In genomic region chr16:67024384-67024896, GRCh38 we compare ENCODE assay signal across 24 cellular contexts. TPM values are rescaled to one million over a fixed set of nuclear protein-coding genes. Genes with fewer than 3 reads are reported as not detected.
A peak's percentile ranks its signal among the peaks of the same experiment; 100 is the strongest.
DNase-seq lines count a peak whose midpoint lies in the region; ATAC-seq and TF ChIP-seq lines count a peak whose summit lies in the region.
"Had no signal": no experiment of that assay in that cellular context is flagged by ENCODE, and none has a peak within 500 bp of the region (broad histone marks: within the 10 kb centered on the region; RNA-seq: fewer than 3 reads in every experiment).

No MANE protein-coding gene starts in this region.

- H3K27me3 ChIP-seq in upper lobe of right lung = no peaks in the 10 kb centered on the region
- H3K27me3 ChIP-seq: ascending aorta, gastrocnemius medialis, right atrium auricular region had no signal

- H3K27me3 Mint-ChIP-seq in activated T-cell treated with anti-CD3 and anti-CD28 coated beads, Interleukin-2, amount 50 U/mL, for 24 hours = no peaks in the 10 kb centered on the region
- H3K27me3 Mint-ChIP-seq in mesothelial cell of epicardium (ENCODE audit: low read depth) = no peaks in the 10 kb centered on the region
- H3K27me3 Mint-ChIP-seq: CD4-positive, alpha-beta memory T cell had no signal

- no peaks in the 10 kb centered on the region for H3K9me3 ChIP-seq in upper lobe of right lung
- H3K9me3 ChIP-seq: ascending aorta, gastrocnemius medialis, right atrium auricular region had no signal

- no peaks in the 10 kb centered on the region for H3K9me3 Mint-ChIP-seq in activated T-cell treated with anti-CD3 and anti-CD28 coated beads, Interleukin-2, amount 50 U/mL, for 24 hours
- H3K9me3 Mint-ChIP-seq in mesothelial cell of epicardium = no peaks in the 10 kb centered on the region
- H3K9me3 Mint-ChIP-seq: CD4-positive, alpha-beta memory T cell had no signal

- peaks cover 18% of the 10 kb centered on the region for H3K4me1 Mint-ChIP-seq in activated T-cell treated with anti-CD3 and anti-CD28 coated beads, Interleukin-2, amount 50 U/mL, for 24 hours (ENCODE audit: low read depth)
- peaks cover 32% of the 10 kb centered on the region for H3K4me1 Mint-ChIP-seq in mesothelial cell of epicardium

- intact Hi-C loops in upper lobe of right lung (cut with DNase I) = no loop called here

- TF ChIP-seq CTCF in mesothelial cell of epicardium (IDR thresholded peaks at IDR 0.05; ENCODE audit: unreplicated experiment) (no peak), upper lobe of right lung (IDR thresholded peaks at IDR 0.05) (no peak), omental fat pad (IDR thresholded peaks at IDR 0.05) (no peak)

- DNase-seq in activated T-cell treated with anti-CD3 and anti-CD28 coated beads, Interleukin-2, amount 50 U/mL, for 24 hours = peak; percentile 3
- no peak for DNase-seq in activated T-cell treated with anti-CD3 and anti-CD28 coated beads for 4 hours
- no peak for DNase-seq in mesothelial cell of epicardium (ENCODE audit: low spot score in 2 of 2, unreplicated experiment in 2 of 2)
- DNase-seq in upper lobe of right lung = peak; percentile 11
- no peak for DNase-seq in NOMO-1 (lab: John Stamatoyannopoulos, UW; ENCODE audit: unreplicated experiment in 2 of 2)
- DNase-seq in omental fat pad (ENCODE audit: low spot score) = no peak
- DNase-seq: activated CD4-positive, alpha-beta T cell treated with anti-CD3 and anti-CD28 coated beads for 1 hour; activated naive CD4-positive, alpha-beta T cell treated with anti-CD3 and anti-CD28 coated beads, Interleukin-2, amount 50 U/mL, for 16 hours; CD4-positive, alpha-beta memory T cell; effector CD8-positive, alpha-beta T cell; gastrocnemius medialis; mammary epithelial cell; NCI-H1694; NCI-H345; NK-92 treated with Interleukin-12 subunit alpha and Interleukin-12 subunit beta, amount 100 ng/mL, for 24 hours; occipital lobe; stimulated activated CD4-positive, alpha-beta T cell treated with anti-CD3 and anti-CD28 coated beads, Interleukin-15, amount 100 ng/mL, for 24 hours; T1000 had no signal

- H3K4me1 ChIP-seq in upper lobe of right lung = no peaks in the 10 kb centered on the region

- no peak overlapping the region for H3K4me3 Mint-ChIP-seq in activated T-cell treated with anti-CD3 and anti-CD28 coated beads, Interleukin-2, amount 50 U/mL, for 24 hours
- H3K4me3 Mint-ChIP-seq in mesothelial cell of epicardium = no peak overlapping the region

- ATAC-seq in SK-N-SH treated with all-trans-retinoic acid at 6 μM for 48 hours (peak; percentile 53), upper lobe of right lung (no peak), HG02798 (IDR thresholded peaks at IDR 0.05; ENCODE audit: poor library complexity, unreplicated experiment) (no peak), omental fat pad (ENCODE audit: low FRiP score) (no peak)
- ATAC-seq: gastrocnemius medialis, K562 had no signal

- H3K4me3 ChIP-seq in upper lobe of right lung = no peak overlapping the region
- H3K4me3 ChIP-seq: ascending aorta, gastrocnemius medialis, K562, right atrium auricular region had no signal

- no peak overlapping the region for H3K27ac Mint-ChIP-seq in activated T-cell treated with anti-CD3 and anti-CD28 coated beads, Interleukin-2, amount 50 U/mL, for 24 hours
- peak overlapping the region; percentile 90 for H3K27ac Mint-ChIP-seq in mesothelial cell of epicardium

- no peaks in the 10 kb centered on the region for H3K36me3 ChIP-seq in upper lobe of right lung
- H3K36me3 ChIP-seq: ascending aorta, gastrocnemius medialis, right atrium auricular region had no signal

- no peak overlapping the region for H3K27ac ChIP-seq in upper lobe of right lung
- H3K27ac ChIP-seq: ascending aorta, gastrocnemius medialis, right atrium auricular region had no signal

- no peaks in the 10 kb centered on the region for H3K36me3 Mint-ChIP-seq in activated T-cell treated with anti-CD3 and anti-CD28 coated beads, Interleukin-2, amount 50 U/mL, for 24 hours (ENCODE audit: low read depth)
- no peaks in the 10 kb centered on the region for H3K36me3 Mint-ChIP-seq in mesothelial cell of epicardium

TF ChIP-seq in SK-N-SH treated with all-trans-retinoic acid at 6 μM for 48 hours, 23 proteins besides CTCF, POLR2A, EP300 and RAD21:
- TF ChIP-seq ZFP30 (CRISPR knock-in tag; IDR thresholded peaks at IDR 0.05) (no peak), TOX (CRISPR knock-in tag; IDR thresholded peaks at IDR 0.05; ENCODE audit: borderline replicate concordance) (no peak), CREB5 (CRISPR knock-in tag; IDR thresholded peaks at IDR 0.05; ENCODE audit: low read depth) (no peak), SNAI2 (CRISPR knock-in tag; IDR thresholded peaks at IDR 0.05) (no peak), GLIS3 (CRISPR knock-in tag; IDR thresholded peaks at IDR 0.05) (no peak), BACH2 (CRISPR knock-in tag; IDR thresholded peaks at IDR 0.05; ENCODE audit: borderline replicate concordance) (no peak)

RNA-seq across cellular contexts. Expression of gene CBFB, which starts 4.5 kb away (rescaled TPM):
- total RNA-seq in mesothelial cell of epicardium (69.3 to 82.6 TPM (median 74.6 TPM) in 3 replicates), upper lobe of right lung (63.0 TPM), omental fat pad (10 to 100 TPM; 30.3 to 77.6 (median 35.4) TPM)

RNA-seq across cellular contexts. Expression of gene CES4A, which starts 36.1 kb away (rescaled TPM):
- total RNA-seq in mesothelial cell of epicardium = 15.9 to 19.6 TPM (median 18.5 TPM) in 3 replicates
- 13.3 TPM for total RNA-seq in upper lobe of right lung
- total RNA-seq in omental fat pad = 10 to 100 TPM in 3 of 4 donors, 1 to 10 TPM in 1; 4.4 to 48.1 (median 14.3) TPM
- total RNA-seq: SK-MEL-5 had no signal

Comparison
In these comparisons a context has a peak if more than half of its experiments do, and no peak if none do; other contexts are left out.
1. DNase-seq: peak in activated T-cell treated with anti-CD3 and anti-CD28 coated beads, Interleukin-2, amount 50 U/mL, for 24 hours (single experiment) and upper lobe of right lung (single experiment); none in activated T-cell treated with anti-CD3 and anti-CD28 coated beads for 4 hours (single experiment), mesothelial cell of epicardium (0 of 2), NOMO-1 (0 of 2) and omental fat pad (single experiment).